ENCODE assay signal across 17 cellular contexts in genomic region chr6:125841356-125842090, GRCh38. TPM values are rescaled to one million over a fixed set of nuclear protein-coding genes. Genes with fewer than 3 reads are reported as not detected.
A peak's percentile ranks its signal among the peaks of the same experiment; 100 is the strongest.
DNase-seq lines count a peak whose midpoint lies in the region; ATAC-seq and TF ChIP-seq lines count a peak whose summit lies in the region.
"Had no signal": no experiment of that assay in that cellular context is flagged by ENCODE, and none has a peak within 500 bp of the region (broad histone marks: within the 10 kb centered on the region; RNA-seq: fewer than 3 reads in every experiment).

No MANE protein-coding gene starts in this region.

- no peak overlapping the region for H3K4me3 ChIP-seq in dorsolateral prefrontal cortex
- H3K4me3 ChIP-seq: A549 had no signal

- H3K27ac ChIP-seq in angular gyrus (ENCODE audit: low read depth, low read length) (peak overlapping the region; percentile 11), dorsolateral prefrontal cortex (peak overlapping the region in 55 of 59 donors; percentile 5 to 98 (median 91)), substantia nigra (ENCODE audit: low read depth, low read length, poor library complexity, severe bottlenecking) (peak overlapping the region; percentile 90)
- H3K27ac ChIP-seq: 22Rv1, A549, C4-2B had no signal

- DNase-seq in NCI-H1436 (lab: John Stamatoyannopoulos, UW) (peak; percentile 9), NCI-H1436 treated with DMSO at 0.1 percent for 48 hours (lab: John Stamatoyannopoulos, UW) (no peak), dorsolateral prefrontal cortex (no peak), substantia nigra (lab: John Stamatoyannopoulos, UW) (no peak), head of caudate nucleus (no peak), cerebellar nuclear complex (lab: John Stamatoyannopoulos, UW) (no peak)
- DNase-seq: AML-193; Caco-2; CD4-positive, alpha-beta T cell; GDM1; HCEC 1CT; HFFc6 had no signal

- ATAC-seq in GM21515 (IDR thresholded peaks at IDR 0.05; ENCODE audit: unreplicated experiment): no peak
- ATAC-seq: A549 had no signal

- intact Hi-C loops in dorsolateral prefrontal cortex (cut with DNase I): no loop called here
- intact Hi-C loops in head of caudate nucleus (cut with DNase I): loop anchor here (10.0 kb wide), 1 partner anchor 47 kb away; the partner anchor contains the start of gene NCOA7

- H3K27me3 ChIP-seq in dorsolateral prefrontal cortex: no peaks in the 10 kb centered on the region

- TF ChIP-seq CTCF in dorsolateral prefrontal cortex (IDR thresholded peaks at IDR 0.05 in 54 of 56, conservative IDR thresholded peaks at IDR 0.05 in 2 of 56; ENCODE audit: low read depth in 1 of 56, partially characterized antibody in 56 of 56): no peak

RNA-seq across cellular contexts. Expression of gene NCOA7, which starts 50.8 kb away (rescaled TPM):
- total RNA-seq in dorsolateral prefrontal cortex: 100 to 1,000 TPM in 118 of 120 experiments, 10 to 100 TPM in 2; 63.5 to 252 (median 193) TPM

Comparison
In these comparisons a context has a peak if more than half of its experiments do, and no peak if none do; other contexts are left out.
1. H3K27ac ChIP-seq: peak in every context shown above with its lines; median percentile 91 in dorsolateral prefrontal cortex; 90 in substantia nigra; 11 in angular gyrus.